ENCODE assay signal across 1 cellular context in the genomic region with DNA sequence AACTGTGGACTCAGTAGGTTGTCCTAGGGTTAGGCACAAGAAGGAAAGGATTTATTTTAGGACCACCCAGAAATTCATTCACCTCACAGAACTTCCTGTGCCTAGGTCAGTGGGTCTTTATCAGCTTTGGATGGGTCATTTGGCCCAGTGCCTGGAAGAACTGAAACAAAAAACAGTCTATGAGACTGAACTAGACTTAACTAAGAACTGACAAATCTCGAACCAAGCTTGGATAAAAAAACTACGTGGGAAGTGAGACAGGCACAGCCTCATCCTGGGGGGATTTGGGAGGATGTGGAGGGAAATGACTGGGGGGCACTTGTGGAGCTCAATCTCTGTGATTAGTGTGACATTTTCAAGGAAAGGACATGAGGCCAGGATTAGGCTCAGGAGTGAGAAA.
A peak's percentile ranks its signal among the peaks of the same experiment; 100 is the strongest.
TF ChIP-seq lines count a peak whose summit lies in the region.

No MANE protein-coding gene starts in this region.

TF ChIP-seq in GM12878, 131 proteins besides CTCF, POLR2A, EP300 and RAD21:
- TF ChIP-seq POU2F2 (IDR thresholded peaks at IDR 0.05; ENCODE audit: borderline replicate concordance, low read depth, low read length) (no peak), EED (IDR thresholded peaks at IDR 0.05; ENCODE audit: low read depth) (peak; percentile 57; the same call in 1 of the 2 replicates)
